Comparison of ENCODE assay signal across 25 cellular contexts in genomic region chr7:23918856-23919255, GRCh38.
DNase-seq lines count a peak whose midpoint lies in the region; ATAC-seq, FAIRE-seq and TF ChIP-seq lines count a peak whose summit lies in the region.
"Had no signal": no experiment of that assay in that cellular context is flagged by ENCODE, and none has a peak within 500 bp of the region (broad histone marks: within the 10 kb centered on the region; RNA-seq: fewer than 3 reads in every experiment).

No MANE protein-coding gene starts in this region.

- POLR2A ChIA-PET in H1 (lab: Charles Lee; ENCODE audit: partially characterized antibody), result no interaction called here

- no peak overlapping the region for H3K14ac ChIP-seq in H1 (ENCODE audit: insufficient read length)

- H3K4me1 Mint-ChIP-seq in activated CD8-positive, alpha-beta memory T cell treated with anti-CD3 and anti-CD28 coated beads, Interleukin-2, amount 10 ng/mL, durations not matched to agents 7 days and 5 days, result no peaks in the 10 kb centered on the region
- H3K4me1 Mint-ChIP-seq: activated CD4-positive, alpha-beta T cell treated with anti-CD3 and anti-CD28 coated beads, Interleukin-2, amount 10 ng/mL, durations not matched to agents 24 days and 14 days; CD4-positive, CD25-positive, alpha-beta regulatory T cell; naive thymus-derived CD8-positive, alpha-beta T cell had no signal

- TF ChIP-seq CTCF in AG10803 (conservative IDR thresholded peaks at IDR 0.05; ENCODE audit: low read length) (no peak), H1 (IDR thresholded peaks at IDR 0.05; ENCODE audit: control extremely low read depth in 1 of 3, insufficient read depth in 1 of 3, low read depth in 1 of 3, low read length in 3 of 3) (no peak), body of pancreas (IDR thresholded peaks at IDR 0.05) (no peak)

- H3K27me3 ChIP-seq in H1 (replicated peaks in 1 of 4; ENCODE audit: control insufficient read depth in 3 of 4, extremely low read depth in 1 of 4, insufficient read depth in 3 of 4, low read length in 3 of 4) (no peaks in the 10 kb centered on the region), mesendoderm (ENCODE audit: insufficient read depth, low read length, poor library complexity) (no peaks in the 10 kb centered on the region), body of pancreas (no peaks in the 10 kb centered on the region)
- H3K27me3 ChIP-seq: ascending aorta, gastrocnemius medialis, suprapubic skin had no signal

- H4K8ac ChIP-seq in H1 (ENCODE audit: extremely low read depth, insufficient read depth, low read length), result no peak overlapping the region
- no peak overlapping the region for H4K8ac ChIP-seq in mesendoderm (ENCODE audit: low read depth, low read length)

- FAIRE-seq in H1 (lab: Jason Lieb, UNC), result no peak
- FAIRE-seq: A549, small intestine had no signal

- no peak overlapping the region for H4K91ac ChIP-seq in H1 (replicated peaks; ENCODE audit: insufficient read length, low read length)

- H2AK5ac ChIP-seq in H1 (ENCODE audit: low read depth, low read length) (no peak overlapping the region), mesendoderm (ENCODE audit: low read length) (no peak overlapping the region)

- no peak overlapping the region for H2BK12ac ChIP-seq in H1 (ENCODE audit: low read depth, low read length)

- H3K36me3 ChIP-seq in H1 (ENCODE audit: control insufficient read depth in 2 of 4, insufficient read depth in 4 of 4, low read length in 3 of 4) (no peaks in the 10 kb centered on the region), mesendoderm (ENCODE audit: control insufficient read depth, insufficient read depth, low read length) (no peaks in the 10 kb centered on the region), body of pancreas (replicated peaks in 1 of 2; ENCODE audit: insufficient read depth in 1 of 2, low read depth in 2 of 2) (no peaks in the 10 kb centered on the region)
- H3K36me3 ChIP-seq: ascending aorta, gastrocnemius medialis, HAP-1, suprapubic skin had no signal

- H4K5ac ChIP-seq in H1 (ENCODE audit: insufficient read length, low read depth, low read length) (no peak overlapping the region), mesendoderm (ENCODE audit: low read length) (no peak overlapping the region)

- H3K4me1 ChIP-seq in H1 (replicated peaks in 1 of 4; ENCODE audit: control insufficient read depth in 3 of 4, insufficient read depth in 4 of 4, low read length in 3 of 4) (peaks cover 0 to 4% (median 1%) of the 10 kb centered on the region in 4 experiments; a peak in 1 of 7 replicates), mesendoderm (ENCODE audit: control insufficient read depth, low read depth, low read length) (no peaks in the 10 kb centered on the region), body of pancreas (no peaks in the 10 kb centered on the region)
- H3K4me1 ChIP-seq: A549, ascending aorta, gastrocnemius medialis, HAP-1, suprapubic skin had no signal

- H3K36me3 Mint-ChIP-seq in activated CD8-positive, alpha-beta memory T cell treated with anti-CD3 and anti-CD28 coated beads, Interleukin-2, amount 10 ng/mL, durations not matched to agents 7 days and 5 days, result no peaks in the 10 kb centered on the region
- H3K36me3 Mint-ChIP-seq: CD4-positive, CD25-positive, alpha-beta regulatory T cell; IgD-negative memory B cell; naive thymus-derived CD8-positive, alpha-beta T cell had no signal

- H2BK120ac ChIP-seq in H1 (replicated peaks; ENCODE audit: low read depth, low read length) (no peak overlapping the region), mesendoderm (ENCODE audit: low read depth, low read length) (no peak overlapping the region)

- H3K79me2 ChIP-seq in H1 (ENCODE audit: control insufficient read depth in 1 of 2, insufficient read depth in 2 of 2, low read length in 2 of 2), result no peaks in the 10 kb centered on the region
- H3K79me2 ChIP-seq in mesendoderm (ENCODE audit: control insufficient read depth, insufficient read depth, low read length), result no peaks in the 10 kb centered on the region

- H3K18ac ChIP-seq in H1 (ENCODE audit: extremely low read depth, low read length) (no peak overlapping the region), mesendoderm (ENCODE audit: low read length) (no peak overlapping the region)

- no peaks in the 10 kb centered on the region for H3K9me3 Mint-ChIP-seq in activated CD8-positive, alpha-beta memory T cell treated with anti-CD3 and anti-CD28 coated beads, Interleukin-2, amount 10 ng/mL, durations not matched to agents 7 days and 5 days (ENCODE audit: low read depth)
- H3K9me3 Mint-ChIP-seq: activated CD4-positive, alpha-beta T cell treated with anti-CD3 and anti-CD28 coated beads, Interleukin-2, amount 10 ng/mL, durations not matched to agents 24 days and 14 days; CD4-positive, CD25-positive, alpha-beta regulatory T cell; naive thymus-derived CD8-positive, alpha-beta T cell had no signal

- H3K4me3 ChIP-seq in AG10803 (ENCODE audit: low read length) (no peak overlapping the region), H1 (ENCODE audit: extremely low read depth in 1 of 4, insufficient read depth in 2 of 4, low read depth in 3 of 4, low read length in 4 of 4) (no peak overlapping the region), mesendoderm (ENCODE audit: low read length) (no peak overlapping the region), body of pancreas (no peak overlapping the region)
- H3K4me3 ChIP-seq: A549, ascending aorta, coronary artery, gastrocnemius medialis, HAP-1, suprapubic skin had no signal

- H3K27ac ChIP-seq in H1 (ENCODE audit: low read depth, low read length), result no peak overlapping the region
- no peak overlapping the region for H3K27ac ChIP-seq in mesendoderm (ENCODE audit: low read depth, low read length)
- no peak overlapping the region for H3K27ac ChIP-seq in body of pancreas
- H3K27ac ChIP-seq: A549, ascending aorta, coronary artery, gastrocnemius medialis, RWPE1, suprapubic skin had no signal

- in situ Hi-C loops in ACHN (cut with HindIII; ENCODE audit: low pct_ligation_motif_present, low pct_unique_long_range_greater_than_20kb, low sequenced_read_pairs), result no loop called here

- no peak overlapping the region for H2BK15ac ChIP-seq in H1 (ENCODE audit: low read length)
- H2BK15ac ChIP-seq in mesendoderm (replicated peaks; ENCODE audit: low read depth), result no peak overlapping the region

- H3K4me2 ChIP-seq in H1 (ENCODE audit: insufficient read depth in 1 of 2, low read depth in 2 of 2, low read length in 2 of 2) (no peak overlapping the region), mesendoderm (ENCODE audit: low read length) (no peak overlapping the region)
- H3K4me2 ChIP-seq: A549 had no signal

- intact Hi-C loops in body of pancreas (cut with DNase I), result no loop called here

- H3K23ac ChIP-seq in H1 (ENCODE audit: insufficient read length) (no peak overlapping the region), mesendoderm (ENCODE audit: low read length) (no peak overlapping the region)

- H2AFZ ChIP-seq in H1 (ENCODE audit: low read length), result no peak overlapping the region

- DNase-seq in AG10803 (ENCODE audit: low read depth) (peak; percentile 48), LoVo (ENCODE audit: low spot score) (peak; percentile 28), H1 (ENCODE audit: low read depth in 1 of 2, low spot score in 2 of 2) (peak in 1 of 2 experiments; percentile 25), mesendoderm (peak; percentile 91), ACHN (no peak), body of pancreas (no peak), NCI-H2227 treated with DMSO at 0.1 percent for 48 hours (lab: John Stamatoyannopoulos, UW) (no peak)
- no peak for DNase-seq in activated CD8-positive, alpha-beta memory T cell treated with anti-CD3 and anti-CD28 coated beads, Interleukin-2, amount 10 ng/mL, durations not matched to agents 7 days and 5 days
- DNase-seq: activated CD4-positive, alpha-beta T cell treated with anti-CD3 and anti-CD28 coated beads, Interleukin-2, amount 10 ng/mL, durations not matched to agents 24 days and 14 days; activated CD8-positive, alpha-beta memory T cell treated with anti-CD3 and anti-CD28 coated beads, Interleukin-2, amount 50 U/mL, for 48 hours; activated effector memory CD4-positive, alpha-beta T cell treated with anti-CD3 and anti-CD28 coated beads, Interleukin-2, amount 50 U/mL, for 16 hours; CD4-positive, CD25-positive, alpha-beta regulatory T cell; gastrocnemius medialis; naive thymus-derived CD8-positive, alpha-beta T cell; NCI-H187 treated with DMSO at 0.1 percent for 48 hours; NCI-H446 treated with DMSO at 0.1 percent for 48 hours; posterior cingulate gyrus; small intestine had no signal

- no peak overlapping the region for H2BK20ac ChIP-seq in H1 (ENCODE audit: low read length)

- H3K56ac ChIP-seq in H1 (replicated peaks; ENCODE audit: insufficient read length, low read depth, low read length), result no peak overlapping the region
- no peak overlapping the region for H3K56ac ChIP-seq in mesendoderm (ENCODE audit: low read length)

- H4K20me1 ChIP-seq in H1 (replicated peaks in 1 of 2; ENCODE audit: control insufficient read depth in 1 of 2, insufficient read depth in 2 of 2, low read length in 2 of 2), result no peaks in the 10 kb centered on the region

- no peak for TF ChIP-seq RAD21 in H1 (IDR thresholded peaks at IDR 0.05 in 1 of 2, conservative IDR thresholded peaks at IDR 0.05 in 1 of 2; ENCODE audit: low read depth in 2 of 2, low read length in 2 of 2)

- no peak for ATAC-seq in activated CD8-positive, alpha-beta memory T cell treated with anti-CD3 and anti-CD28 coated beads, Interleukin-2, amount 10 ng/mL, durations not matched to agents 7 days and 5 days
- no peak for ATAC-seq in body of pancreas
- ATAC-seq: A549; naive thymus-derived CD8-positive, alpha-beta T cell had no signal

- no peak overlapping the region for H3K4ac ChIP-seq in H1 (replicated peaks; ENCODE audit: insufficient read length, low read depth, low read length)
- H3K4ac ChIP-seq in mesendoderm (ENCODE audit: low read depth, low read length), result no peak overlapping the region

- peaks cover 7% of the 10 kb centered on the region for H3K27me3 Mint-ChIP-seq in activated CD8-positive, alpha-beta memory T cell treated with anti-CD3 and anti-CD28 coated beads, Interleukin-2, amount 10 ng/mL, durations not matched to agents 7 days and 5 days
- H3K27me3 Mint-ChIP-seq: CD4-positive, CD25-positive, alpha-beta regulatory T cell had no signal

- TF ChIP-seq POLR2A in H1 (IDR thresholded peaks at IDR 0.05; ENCODE audit: control extremely low read depth in 1 of 2, low read depth in 2 of 2, low read length in 2 of 2) (no peak), body of pancreas (IDR thresholded peaks at IDR 0.05) (no peak)

- H3K4me3 Mint-ChIP-seq in activated CD8-positive, alpha-beta memory T cell treated with anti-CD3 and anti-CD28 coated beads, Interleukin-2, amount 10 ng/mL, durations not matched to agents 7 days and 5 days, result no peak overlapping the region
- H3K4me3 Mint-ChIP-seq: activated CD4-positive, alpha-beta T cell treated with anti-CD3 and anti-CD28 coated beads, Interleukin-2, amount 10 ng/mL, durations not matched to agents 24 days and 14 days; CD4-positive, CD25-positive, alpha-beta regulatory T cell; IgD-negative memory B cell; naive thymus-derived CD8-positive, alpha-beta T cell had no signal

- CTCF ChIA-PET in H1 (lab: Charles Lee; ENCODE audit: partially characterized antibody), result interaction anchor here (0.9 to 1.0 kb wide), 2 partner anchors 13 to 52 kb away, joined by 3 to 4 read pairs; no protein-coding TSS in a partner anchor
- CTCF ChIA-PET in activated CD8-positive, alpha-beta memory T cell treated with anti-CD3 and anti-CD28 coated beads, Interleukin-2, amount 10 ng/mL, durations not matched to agents 7 days and 5 days (lab: Charles Lee), result no interaction called here

- H3K79me1 ChIP-seq in H1 (ENCODE audit: low read depth, low read length) (no peaks in the 10 kb centered on the region), mesendoderm (ENCODE audit: low read length) (no peaks in the 10 kb centered on the region)

- H3K9ac ChIP-seq in H1 (replicated peaks in 1 of 4; ENCODE audit: extremely low read depth in 1 of 4, low read depth in 3 of 4, low read length in 3 of 4), result no peak overlapping the region
- no peak overlapping the region for H3K9ac ChIP-seq in mesendoderm (ENCODE audit: low read length)

- H3K9me3 ChIP-seq in H1 (ENCODE audit: insufficient read depth in 2 of 2, low read depth in 1 of 2, low read length in 1 of 2) (no peaks in the 10 kb centered on the region), body of pancreas (no peaks in the 10 kb centered on the region)
- H3K9me3 ChIP-seq: A549, ascending aorta, gastrocnemius medialis, HAP-1, suprapubic skin had no signal

- 0 out of 3 replicates have a peak, but pooled peaks of 1 of the 2 experiments have one; percentile 30 for TF ChIP-seq EP300 in H1 (IDR thresholded peaks at IDR 0.05; ENCODE audit: borderline replicate concordance in 1 of 2, low read depth in 2 of 2, low read length in 2 of 2)

- no peaks in the 10 kb centered on the region for H3K23me2 ChIP-seq in H1 (ENCODE audit: low read depth, low read length)

- no peak overlapping the region for H3K27ac Mint-ChIP-seq in activated CD8-positive, alpha-beta memory T cell treated with anti-CD3 and anti-CD28 coated beads, Interleukin-2, amount 10 ng/mL, durations not matched to agents 7 days and 5 days
- H3K27ac Mint-ChIP-seq: activated CD4-positive, alpha-beta T cell treated with anti-CD3 and anti-CD28 coated beads, Interleukin-2, amount 10 ng/mL, durations not matched to agents 24 days and 14 days; CD4-positive, CD25-positive, alpha-beta regulatory T cell; IgD-negative memory B cell; naive thymus-derived CD8-positive, alpha-beta T cell had no signal

- H2BK5ac ChIP-seq in H1 (ENCODE audit: low read depth, low read length) (no peak overlapping the region), mesendoderm (ENCODE audit: low read length) (no peak overlapping the region)

Comparison
In these comparisons a context has a peak if more than half of its experiments do, and no peak if none do; other contexts are left out.
1. DNase-seq: peak in AG10803 (single experiment), LoVo (single experiment) and mesendoderm (single experiment); none in ACHN (single experiment), activated CD8-positive, alpha-beta memory T cell treated with anti-CD3 and anti-CD28 coated beads, Interleukin-2, amount 10 ng/mL, durations not matched to agents 7 days and 5 days (single experiment), body of pancreas (0 of 4) and NCI-H2227 treated with DMSO at 0.1 percent for 48 hours (single experiment).